Comparison of ENCODE assay signal across 8 cellular contexts in genomic region chr12:71661977-71662522, GRCh38. TPM values are rescaled to one million over a fixed set of nuclear protein-coding genes. Genes with fewer than 3 reads are reported as not detected.
DNase-seq lines count a peak whose midpoint lies in the region; ATAC-seq and TF ChIP-seq lines count a peak whose summit lies in the region.

No MANE protein-coding gene starts in this region.

- POLR2A ChIA-PET in naive thymus-derived CD4-positive, alpha-beta T cell (lab: Charles Lee): interaction anchor here (0.9 to 8.1 kb wide), 9 partner anchors 9 to 1418 kb away, joined by 3 to 214 read pairs (median 11); partner anchors contain the start of genes RAB21 and TMEM19

- no peaks in the 10 kb centered on the region; the same call in 1 of the 2 replicates for H3K9me2 ChIP-seq in Karpas-422 (replicated peaks; ENCODE audit: insufficient read depth, low read length)

- peak overlapping the region; percentile 14 for H3K27ac ChIP-seq in Karpas-422 (ENCODE audit: low read length)
- H3K27ac ChIP-seq in naive thymus-derived CD4-positive, alpha-beta T cell (ENCODE audit: low read depth, low read length): peak overlapping the region; percentile 97

- H2AFZ ChIP-seq in Karpas-422 (ENCODE audit: low read length): no peak overlapping the region

- H3K36me3 ChIP-seq in Karpas-422 (ENCODE audit: insufficient read depth, low read length): peaks cover 42% of the 10 kb centered on the region
- H3K36me3 ChIP-seq in naive thymus-derived CD4-positive, alpha-beta T cell (ENCODE audit: control insufficient read depth in 2 of 3, insufficient read depth in 3 of 3, low read length in 3 of 3): peaks cover 0 to 35% (median 5%) of the 10 kb centered on the region in 3 experiments

- no peak for ATAC-seq in naive thymus-derived CD4-positive, alpha-beta T cell
- ATAC-seq in HG03097 (IDR thresholded peaks at IDR 0.05; ENCODE audit: low FRiP score, unreplicated experiment): no peak

- H4K20me1 ChIP-seq in Karpas-422 (ENCODE audit: insufficient read depth, low read depth, low read length): peaks cover 19% of the 10 kb centered on the region

- H3K4me3 ChIP-seq in AG10803 (ENCODE audit: low read length): peak overlapping the region; percentile 92
- H3K4me3 ChIP-seq in Karpas-422 (ENCODE audit: low read length): peak overlapping the region; percentile 90
- peak overlapping the region; percentile 76 for H3K4me3 ChIP-seq in naive thymus-derived CD4-positive, alpha-beta T cell (ENCODE audit: low read length)

- peaks cover 65% of the 10 kb centered on the region for H3K36me3 Mint-ChIP-seq in dendritic cell treated with granulocyte-macrophage colony-stimulating factor and Interleukin-4, amounts not matched to agents 40 ng/mL and 50 ng/mL, for 4 days (ENCODE audit: low read depth)
- peaks cover 5 to 28% (median 19%) of the 10 kb centered on the region in 5 donors for H3K36me3 Mint-ChIP-seq in naive thymus-derived CD4-positive, alpha-beta T cell

- H3K27me3 Mint-ChIP-seq in dendritic cell treated with granulocyte-macrophage colony-stimulating factor and Interleukin-4, amounts not matched to agents 40 ng/mL and 50 ng/mL, for 4 days: no peaks in the 10 kb centered on the region
- H3K27me3 Mint-ChIP-seq in naive thymus-derived CD4-positive, alpha-beta T cell: no peaks in the 10 kb centered on the region

- no peaks in the 10 kb centered on the region for H3K9me3 ChIP-seq in Karpas-422 (ENCODE audit: low read length)
- H3K9me3 ChIP-seq in naive thymus-derived CD4-positive, alpha-beta T cell (ENCODE audit: control insufficient read depth in 2 of 3, low read length in 3 of 3): no peaks in the 10 kb centered on the region

- CTCF ChIA-PET in naive thymus-derived CD4-positive, alpha-beta T cell (lab: Charles Lee): interaction anchor here (0.6 to 1.4 kb wide), 3 partner anchors 85 to 174 kb away, joined by 3 read pairs; no protein-coding TSS in a partner anchor

- peaks cover 79% of the 10 kb centered on the region for H3K79me2 ChIP-seq in Karpas-422 (ENCODE audit: low read length)

- peaks cover 31% of the 10 kb centered on the region for H3K4me1 Mint-ChIP-seq in dendritic cell treated with granulocyte-macrophage colony-stimulating factor and Interleukin-4, amounts not matched to agents 40 ng/mL and 50 ng/mL, for 4 days (ENCODE audit: low read depth)
- H3K4me1 Mint-ChIP-seq in naive thymus-derived CD4-positive, alpha-beta T cell: peaks cover 27 to 69% (median 54%) of the 10 kb centered on the region in 7 donors

- no peak for TF ChIP-seq CTCF in AG10803 (conservative IDR thresholded peaks at IDR 0.05; ENCODE audit: low read length)

- H3K4me3 Mint-ChIP-seq in dendritic cell treated with granulocyte-macrophage colony-stimulating factor and Interleukin-4, amounts not matched to agents 40 ng/mL and 50 ng/mL, for 4 days: peak overlapping the region; percentile 93
- H3K4me3 Mint-ChIP-seq in naive thymus-derived CD4-positive, alpha-beta T cell: peak overlapping the region; percentile 94 to 100 (median 99)

- no peaks in the 10 kb centered on the region for H3K27me3 ChIP-seq in Karpas-422 (ENCODE audit: low read length)
- no peaks in the 10 kb centered on the region for H3K27me3 ChIP-seq in naive thymus-derived CD4-positive, alpha-beta T cell (ENCODE audit: control insufficient read depth in 2 of 2, insufficient read depth in 2 of 2, low read length in 2 of 2)

- DNase-seq in AG10803 (ENCODE audit: low read depth) (peak; percentile 53), Karpas-422 (peak; percentile 48), head of caudate nucleus (no peak), NAMALWA (ENCODE audit: low spot score) (no peak), iPS-NIHi7 (ENCODE audit: extremely low spot score) (no peak)
- no peak for DNase-seq in naive thymus-derived CD4-positive, alpha-beta T cell

- intact Hi-C loops in dendritic cell treated with granulocyte-macrophage colony-stimulating factor and Interleukin-4, amounts not matched to agents 40 ng/mL and 50 ng/mL, for 4 days (cut with micrococcal nuclease): loop anchor here (2.0 kb wide), 1 partner anchor 85 kb away; no protein-coding TSS in a partner anchor
- intact Hi-C loops in naive thymus-derived CD4-positive, alpha-beta T cell (cut with micrococcal nuclease): loop anchor here (2.0 to 5.0 kb wide), 4 partner anchors 25 to 1295 kb away; partner anchors contain the start of gene KCNMB4 (in 1 of the 2)
- intact Hi-C loops in head of caudate nucleus (cut with DNase I): no loop called here

- peak overlapping the region; percentile 78 for H3K4me2 ChIP-seq in Karpas-422 (ENCODE audit: low read depth, low read length, poor library complexity, severe bottlenecking)

- H3K27ac Mint-ChIP-seq in dendritic cell treated with granulocyte-macrophage colony-stimulating factor and Interleukin-4, amounts not matched to agents 40 ng/mL and 50 ng/mL, for 4 days: peak overlapping the region; percentile 100
- H3K27ac Mint-ChIP-seq in naive thymus-derived CD4-positive, alpha-beta T cell: peak overlapping the region; percentile 96 to 100 (median 99)

- H3K9ac ChIP-seq in Karpas-422 (ENCODE audit: low read length): peak overlapping the region; percentile 89

- no peaks in the 10 kb centered on the region for H3K9me3 Mint-ChIP-seq in dendritic cell treated with granulocyte-macrophage colony-stimulating factor and Interleukin-4, amounts not matched to agents 40 ng/mL and 50 ng/mL, for 4 days
- H3K9me3 Mint-ChIP-seq in naive thymus-derived CD4-positive, alpha-beta T cell: peaks cover 0 to 1% (median 0%) of the 10 kb centered on the region in 11 donors

- H3K4me1 ChIP-seq in Karpas-422 (ENCODE audit: low read length): peaks cover 25% of the 10 kb centered on the region
- peaks cover 25 to 31% of the 10 kb centered on the region in 2 donors for H3K4me1 ChIP-seq in naive thymus-derived CD4-positive, alpha-beta T cell (ENCODE audit: control insufficient read depth in 2 of 2, insufficient read depth in 2 of 2, low read length in 2 of 2)

RNA-seq across cellular contexts. Expression of gene ZFC3H1, which starts 1.6 kb away (rescaled TPM):
- total RNA-seq in Karpas-422 (2014; rRNA removed; shearing (Covaris generic); ENCODE audit: low replicate concordance): 43.4 and 74.7 TPM in 2 replicates
- total RNA-seq in naive thymus-derived CD4-positive, alpha-beta T cell: 100 to 1,000 TPM in 4 of 5 experiments, 10 to 100 TPM in 1; 74.6 to 147 (median 133) TPM
- 10 to 100 TPM; 26.3 to 29.8 TPM for polyA plus RNA-seq in naive thymus-derived CD4-positive, alpha-beta T cell

RNA-seq across cellular contexts. Expression of gene THAP2, which starts 2.1 kb away (rescaled TPM):
- total RNA-seq in Karpas-422 (2014; rRNA removed; shearing (Covaris generic); ENCODE audit: low replicate concordance): 3.2 and 7.2 TPM in 2 replicates
- total RNA-seq in naive thymus-derived CD4-positive, alpha-beta T cell: 10 to 100 TPM in 4 of 5 experiments, 1 to 10 TPM in 1; 9.2 to 21.7 (median 14.4) TPM
- polyA plus RNA-seq in naive thymus-derived CD4-positive, alpha-beta T cell: 1 to 10 TPM; 4.9 to 9.7 TPM

RNA-seq across cellular contexts. Expression of gene TMEM19, which starts 23.8 kb away (rescaled TPM):
- total RNA-seq in Karpas-422 (2014; rRNA removed; shearing (Covaris generic); ENCODE audit: low replicate concordance): 21.3 and 32.8 TPM in 2 replicates
- total RNA-seq in naive thymus-derived CD4-positive, alpha-beta T cell: 10 to 100 TPM; 13.9 to 17.7 (median 14.7) TPM
- polyA plus RNA-seq in naive thymus-derived CD4-positive, alpha-beta T cell: 10 to 100 TPM; 25.3 to 43.0 TPM

Comparison
In these comparisons a context has a peak if more than half of its experiments do, and no peak if none do; other contexts are left out.
1. DNase-seq: peak in AG10803 (single experiment) and Karpas-422 (single experiment); none in naive thymus-derived CD4-positive, alpha-beta T cell (0 of 9), head of caudate nucleus (0 of 42), NAMALWA (single experiment) and iPS-NIHi7 (single experiment).
2. Peak in every context shown above with its lines, with median percentiles within 50 percentile points of each other: H3K4me3 ChIP-seq.